16 cellular contexts compared by ENCODE assay signal in genomic region chr10:90635111-90635798, GRCh38.
"Had no signal": no experiment of that assay in that cellular context is flagged by ENCODE, and none has a peak within 500 bp of the region (broad histone marks: within the 10 kb centered on the region; RNA-seq: fewer than 3 reads in every experiment).

No MANE protein-coding gene starts in this region.

- H3K27me3 ChIP-seq: adrenal gland, body of pancreas, gastroesophageal sphincter, tibial artery, vagina had no signal

- H3K36me3 Mint-ChIP-seq: activated naive CD4-positive, alpha-beta T cell treated with anti-CD3 and anti-CD28 coated beads, Interleukin-2, amount 10 ng/mL, durations not matched to agents 7 days and 5 days had no signal

- H3K36me3 ChIP-seq: adrenal gland, gastroesophageal sphincter, left ventricle myocardium inferior, tibial artery, vagina had no signal

- H3K4me1 Mint-ChIP-seq: activated naive CD4-positive, alpha-beta T cell treated with anti-CD3 and anti-CD28 coated beads, Interleukin-2, amount 10 ng/mL, durations not matched to agents 7 days and 5 days; neural crest cell had no signal

- H3K4me1 ChIP-seq: adrenal gland, body of pancreas, gastroesophageal sphincter, left ventricle myocardium inferior, vagina had no signal

- H3K9ac ChIP-seq: parathyroid adenoma had no signal

- DNase-seq: activated CD4-positive, alpha-beta T cell treated with anti-CD3 and anti-CD28 coated beads, Interleukin-2, amount 50 U/mL, for 1 hour; activated naive CD4-positive, alpha-beta T cell treated with anti-CD3 and anti-CD28 coated beads, Interleukin-2, amount 10 ng/mL, durations not matched to agents 7 days and 5 days; activated T-cell treated with anti-CD3 and anti-CD28 coated beads for 4 hours; adrenal gland; body of pancreas; effector memory CD4-positive, alpha-beta T cell; kidney; left ventricle myocardium inferior; mesendoderm; small intestine; tibial artery had no signal

- H3K27me3 Mint-ChIP-seq: activated naive CD4-positive, alpha-beta T cell treated with anti-CD3 and anti-CD28 coated beads, Interleukin-2, amount 10 ng/mL, durations not matched to agents 7 days and 5 days had no signal

- H3K27ac ChIP-seq: adrenal gland, body of pancreas, gastroesophageal sphincter, left ventricle myocardium inferior, parathyroid adenoma, tibial artery, vagina had no signal

- H2AFZ ChIP-seq: parathyroid adenoma had no signal

- H3K9me3 ChIP-seq: adrenal gland, body of pancreas, gastroesophageal sphincter, left ventricle myocardium inferior, tibial artery, vagina had no signal

- H3K4me3 Mint-ChIP-seq: activated naive CD4-positive, alpha-beta T cell treated with anti-CD3 and anti-CD28 coated beads, Interleukin-2, amount 10 ng/mL, durations not matched to agents 7 days and 5 days; neural crest cell had no signal

- H3K27ac Mint-ChIP-seq: activated naive CD4-positive, alpha-beta T cell treated with anti-CD3 and anti-CD28 coated beads, Interleukin-2, amount 10 ng/mL, durations not matched to agents 7 days and 5 days; activated T-helper 2 cell treated with anti-CD3 and anti-CD28 coated beads, Interferon-gamma antibody, Interleukin-2, Interleukin-4, amounts not matched to agents 10 μg/mL and 5 μg/mL and 100 μg/mL, durations not matched to agents 14 hours and 24 hours and 36 hours had no signal

- H3K9me3 Mint-ChIP-seq: activated naive CD4-positive, alpha-beta T cell treated with anti-CD3 and anti-CD28 coated beads, Interleukin-2, amount 10 ng/mL, durations not matched to agents 7 days and 5 days; activated T-helper 2 cell treated with anti-CD3 and anti-CD28 coated beads, Interferon-gamma antibody, Interleukin-2, Interleukin-4, amounts not matched to agents 10 μg/mL and 5 μg/mL and 100 μg/mL, durations not matched to agents 14 hours and 24 hours and 36 hours; neural crest cell had no signal

- H3K4me3 ChIP-seq: adrenal gland, body of pancreas, gastroesophageal sphincter, left ventricle myocardium inferior, tibial artery, vagina had no signal
